Comparison of ENCODE assay signal across 28 cellular contexts in genomic region chr1:155548706-155549105, GRCh38. TPM values are rescaled to one million over a fixed set of nuclear protein-coding genes. Genes with fewer than 3 reads are reported as not detected.
DNase-seq lines count a peak whose midpoint lies in the region; ATAC-seq and TF ChIP-seq lines count a peak whose summit lies in the region.
"Had no signal": no experiment of that assay in that cellular context is flagged by ENCODE, and none has a peak within 500 bp of the region (broad histone marks: within the 10 kb centered on the region; RNA-seq: fewer than 3 reads in every experiment).

No MANE protein-coding gene starts in this region.

- H3K9me3 Mint-ChIP-seq in activated T-cell treated with anti-CD3 and anti-CD28 coated beads, Interleukin-2, amount 50 U/mL, for 24 hours: no peaks in the 10 kb centered on the region
- H3K9me3 Mint-ChIP-seq in CD4-positive, alpha-beta T cell: no peaks in the 10 kb centered on the region
- no peaks in the 10 kb centered on the region for H3K9me3 Mint-ChIP-seq in GM23338
- H3K9me3 Mint-ChIP-seq in immature natural killer cell: no peaks in the 10 kb centered on the region

- peaks cover 39% of the 10 kb centered on the region for H4K20me1 ChIP-seq in GM23338 (replicated peaks; ENCODE audit: insufficient read depth)

- peak overlapping the region; percentile 23 for H3K27ac Mint-ChIP-seq in activated T-cell treated with anti-CD3 and anti-CD28 coated beads, Interleukin-2, amount 50 U/mL, for 24 hours
- H3K27ac Mint-ChIP-seq in CD4-positive, alpha-beta T cell: peak overlapping the region; percentile 11
- H3K27ac Mint-ChIP-seq in GM23338: no peak overlapping the region
- H3K27ac Mint-ChIP-seq in immature natural killer cell: peak overlapping the region in 3 of 6 donors; percentile 17 to 38 (median 18)

- H3K36me3 ChIP-seq in GM23338 (ENCODE audit: insufficient read depth): no peaks in the 10 kb centered on the region; the same call in 1 of the 2 replicates

- no peaks in the 10 kb centered on the region for H3K4me1 ChIP-seq in GM23338 (ENCODE audit: insufficient read depth)
- H3K4me1 ChIP-seq: lower lobe of right lung had no signal

- ATAC-seq in CD4-positive, alpha-beta T cell (ENCODE audit: poor library complexity): no peak
- ATAC-seq in GM23338: no peak
- ATAC-seq: A549, HCT116, lower lobe of right lung, right cardiac atrium had no signal

- peaks cover 100% of the 10 kb centered on the region for H3K79me2 ChIP-seq in GM23338 (replicated peaks; ENCODE audit: insufficient read depth)

- no peak for TF ChIP-seq CTCF in CD4-positive, alpha-beta T cell (IDR thresholded peaks at IDR 0.05)
- no peak for TF ChIP-seq CTCF in GM23338 (conservative IDR thresholded peaks at IDR 0.05; ENCODE audit: low read depth in 2 of 2)

- H3K27ac ChIP-seq in CD4-positive, alpha-beta T cell (ENCODE audit: low read depth, low read length): no peak overlapping the region
- no peak overlapping the region for H3K27ac ChIP-seq in GM23338 (ENCODE audit: low read depth)
- H3K27ac ChIP-seq: A549, lower lobe of right lung, upper lobe of left lung, WERI-Rb-1 had no signal

- no peaks in the 10 kb centered on the region for H3K27me3 Mint-ChIP-seq in activated T-cell treated with anti-CD3 and anti-CD28 coated beads, Interleukin-2, amount 50 U/mL, for 24 hours
- H3K27me3 Mint-ChIP-seq in CD4-positive, alpha-beta T cell: no peaks in the 10 kb centered on the region
- H3K27me3 Mint-ChIP-seq in GM23338 (ENCODE audit: insufficient read depth, low read depth, poor library complexity) (no peaks in the 10 kb centered on the region), immature natural killer cell (ENCODE audit: low read depth in 3 of 3) (peaks cover 0 to 3% (median 0%) of the 10 kb centered on the region in 3 donors)
- H3K27me3 Mint-ChIP-seq: brain had no signal

- H3K4me3 Mint-ChIP-seq in activated T-cell treated with anti-CD3 and anti-CD28 coated beads, Interleukin-2, amount 50 U/mL, for 24 hours: no peak overlapping the region
- H3K4me3 Mint-ChIP-seq in CD4-positive, alpha-beta T cell: no peak overlapping the region
- no peak overlapping the region for H3K4me3 Mint-ChIP-seq in GM23338
- H3K4me3 Mint-ChIP-seq in immature natural killer cell: no peak overlapping the region
- H3K4me3 Mint-ChIP-seq: brain had no signal

- no peak overlapping the region for H2AFZ ChIP-seq in GM23338

- CTCF ChIA-PET in CD4-positive, alpha-beta T cell (lab: Charles Lee): interaction anchor here (0.9 kb wide), 1 partner anchor 298 kb away, joined by 3 read pairs; no protein-coding TSS in a partner anchor

- no peaks in the 10 kb centered on the region for H3F3A ChIP-seq in GM23338 (replicated peaks; ENCODE audit: low read depth)

- no peaks in the 10 kb centered on the region for H3K9me3 ChIP-seq in CD4-positive, alpha-beta T cell (ENCODE audit: control insufficient read depth, low read length)
- H3K9me3 ChIP-seq: A549, lower lobe of right lung, upper lobe of left lung had no signal

- no peak for DNase-seq in activated T-cell treated with anti-CD3 and anti-CD28 coated beads, Interleukin-2, amount 50 U/mL, for 24 hours
- DNase-seq in activated T-cell treated with anti-CD3 and anti-CD28 coated beads, Interleukin-2, amount 50 U/mL, for 1 hour: no peak
- DNase-seq in CD4-positive, alpha-beta T cell: no peak
- DNase-seq in NCI-H526 treated with DMSO at 0.1 percent for 48 hours (lab: John Stamatoyannopoulos, UW) (peak; percentile 98), foreskin melanocyte (peak; percentile 84), GM23338 (ENCODE audit: low spot score) (no peak), SKM-1 treated with dmso at 0.1 percent for 144 hours (lab: John Stamatoyannopoulos, UW; ENCODE audit: unreplicated experiment) (no peak), immature natural killer cell (no peak)
- DNase-seq: activated CD8-positive, alpha-beta memory T cell treated with anti-CD3 and anti-CD28 coated beads, Interleukin-2, amount 50 U/mL, for 48 hours; activated effector memory CD4-positive, alpha-beta T cell treated with Interleukin-2 at 50 U/mL for 16 hours; AML-193; COR-L47; effector memory CD4-positive, alpha-beta T cell; erythroblast; GF-D8; kidney glomerular epithelial cell; lower lobe of right lung; NCI-H1436; NCI-H82; OCI-M1; right cardiac atrium; stimulated activated CD4-positive, alpha-beta T cell treated with anti-CD3 and anti-CD28 coated beads, Interleukin-2, amount 100 ng/mL, for 24 hours; T1000; upper lobe of left lung; WERI-Rb-1 had no signal

- no peak overlapping the region for H3K4me3 ChIP-seq in GM23338
- H3K4me3 ChIP-seq: A549, lower lobe of right lung, upper lobe of left lung had no signal

- no peaks in the 10 kb centered on the region for H3K9me2 ChIP-seq in GM23338 (ENCODE audit: insufficient read depth)

- H3K4me2 ChIP-seq in GM23338: no peak overlapping the region
- H3K4me2 ChIP-seq: A549 had no signal

- H3K4me1 Mint-ChIP-seq in activated T-cell treated with anti-CD3 and anti-CD28 coated beads, Interleukin-2, amount 50 U/mL, for 24 hours (ENCODE audit: low read depth): peaks cover 57% of the 10 kb centered on the region
- H3K4me1 Mint-ChIP-seq in CD4-positive, alpha-beta T cell (ENCODE audit: low read depth): peaks cover 63% of the 10 kb centered on the region
- H3K4me1 Mint-ChIP-seq in GM23338 (peaks cover 2% of the 10 kb centered on the region; the same call in 1 of the 3 replicates), immature natural killer cell (peaks cover 42 to 78% of the 10 kb centered on the region in 2 donors)

- intact Hi-C loops in CD4-positive, alpha-beta T cell (cut with DNase I, micrococcal nuclease): no loop called here

- POLR2A ChIA-PET in CD4-positive, alpha-beta T cell (lab: Charles Lee): no interaction called here

- peaks cover 32% of the 10 kb centered on the region for H3K36me3 Mint-ChIP-seq in activated T-cell treated with anti-CD3 and anti-CD28 coated beads, Interleukin-2, amount 50 U/mL, for 24 hours (ENCODE audit: low read depth)
- H3K36me3 Mint-ChIP-seq in CD4-positive, alpha-beta T cell (ENCODE audit: low read depth): peaks cover 37% of the 10 kb centered on the region
- H3K36me3 Mint-ChIP-seq in GM23338 (ENCODE audit: low read depth) (peaks cover 7% of the 10 kb centered on the region; the same call in 1 of the 3 replicates), immature natural killer cell (no peaks in the 10 kb centered on the region)

- no peaks in the 10 kb centered on the region for H3K27me3 ChIP-seq in CD4-positive, alpha-beta T cell (ENCODE audit: control insufficient read depth, insufficient read depth, low read length)
- no peaks in the 10 kb centered on the region for H3K27me3 ChIP-seq in GM23338 (ENCODE audit: insufficient read depth)
- H3K27me3 ChIP-seq: upper lobe of left lung had no signal

TF ChIP-seq in GM23338, 12 proteins besides CTCF, POLR2A, EP300 and RAD21 (continues in another document):
- TF ChIP-seq ZNF114 (CRISPR knock-in tag; IDR thresholded peaks at IDR 0.05) (no peak), CREB1 (CRISPR knock-in tag; IDR thresholded peaks at IDR 0.05; ENCODE audit: low read depth) (no peak), JUNB (IDR thresholded peaks at IDR 0.05; ENCODE audit: unreplicated experiment) (no peak)

RNA-seq across cellular contexts. Expression of gene ASH1L, which starts 13.9 kb away (rescaled TPM):
- 10 to 100 TPM; 71.0 to 72.8 TPM for total RNA-seq in CD4-positive, alpha-beta T cell
- 17.4 and 23.6 TPM in 2 replicates for total RNA-seq in GM23338 (2014; rRNA removed; shearing (Covaris generic))
- polyA plus RNA-seq in GM23338 (2016; fragmentation: Nextera tagmentation; extraction: Ambion mirVana) (17.7 and 24.7 TPM in 2 replicates), immature natural killer cell (10 to 100 TPM in 1 of 3 donors, 1 to 10 TPM in 2; 3.8 to 27.0 (median 6.0) TPM)

Comparison
In these comparisons a context has a peak if more than half of its experiments do, and no peak if none do; other contexts are left out.
1. DNase-seq: peak in NCI-H526 treated with DMSO at 0.1 percent for 48 hours (single experiment) and foreskin melanocyte (single experiment); none in activated T-cell treated with anti-CD3 and anti-CD28 coated beads, Interleukin-2, amount 50 U/mL, for 24 hours (single experiment), activated T-cell treated with anti-CD3 and anti-CD28 coated beads, Interleukin-2, amount 50 U/mL, for 1 hour (single experiment), CD4-positive, alpha-beta T cell (0 of 10), GM23338 (single experiment), SKM-1 treated with dmso at 0.1 percent for 144 hours (single experiment) and immature natural killer cell (0 of 3).